ENCODE assay signal across 22 cellular contexts in the genomic region with DNA sequence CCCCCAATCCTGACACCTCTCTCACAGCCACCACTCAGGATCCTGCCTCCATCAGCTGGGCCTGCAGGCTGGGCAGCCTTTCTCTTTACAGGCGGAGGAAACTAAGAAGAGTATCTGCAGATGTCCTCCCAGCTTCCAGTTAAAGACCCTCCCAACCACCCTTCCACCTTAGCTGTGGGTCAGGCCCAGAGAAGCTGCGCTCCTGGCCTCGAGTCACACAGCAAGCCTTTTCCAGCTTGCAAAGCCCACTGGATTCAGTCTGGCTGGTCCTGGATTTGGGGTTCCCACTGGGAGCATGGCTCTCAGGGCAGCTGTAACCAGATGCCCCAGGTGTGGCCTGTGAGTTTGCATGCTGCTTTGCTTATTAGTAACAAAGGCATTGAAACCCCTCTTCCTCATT. TPM values are rescaled to one million over a fixed set of nuclear protein-coding genes. Genes with fewer than 3 reads are reported as not detected.
A peak's percentile ranks its signal among the peaks of the same experiment; 100 is the strongest.
DNase-seq lines count a peak whose midpoint lies in the region; ATAC-seq, FAIRE-seq and TF ChIP-seq lines count a peak whose summit lies in the region.
"Had no signal": no experiment of that assay in that cellular context is flagged by ENCODE, and none has a peak within 500 bp of the region (broad histone marks: within the 10 kb centered on the region; RNA-seq: fewer than 3 reads in every experiment).

No MANE protein-coding gene starts in this region.

- H3K27me3 Mint-ChIP-seq in naive thymus-derived CD4-positive, alpha-beta T cell = peaks cover 0 to 2% (median 0%) of the 10 kb centered on the region in 5 donors
- H3K27me3 Mint-ChIP-seq: activated T-helper 17 cell treated with anti-CD3 and anti-CD28 coated beads, Interleukin-2, amount 50 U/mL, for 72 hours had no signal

- peak overlapping the region in 7 of 10 donors; percentile 24 to 83 (median 52) for H3K4me3 Mint-ChIP-seq in naive thymus-derived CD4-positive, alpha-beta T cell

- TF ChIP-seq EP300 in K562 (IDR thresholded peaks at IDR 0.05; ENCODE audit: low read length) (no peak), upper lobe of left lung (IDR thresholded peaks at IDR 0.05) (no peak)

- CTCF ChIA-PET in K562 (lab: Yijun Ruan, JAX; ENCODE audit: low intra/inter-chr PET ratio) = interaction anchor here (0.6 kb wide), 1 partner anchor 175 kb away, joined by 5 read pairs; no protein-coding TSS in a partner anchor
- CTCF ChIA-PET in naive thymus-derived CD4-positive, alpha-beta T cell (lab: Charles Lee) = interaction anchor here (1.2 kb wide), 1 partner anchor 12 kb away, joined by 3 read pairs; no protein-coding TSS in a partner anchor

- intact Hi-C loops in K562 (cut with micrococcal nuclease) (no loop called here), body of pancreas (cut with DNase I) (no loop called here)
- intact Hi-C loops in naive thymus-derived CD4-positive, alpha-beta T cell (cut with micrococcal nuclease) = loop anchor here (2.0 kb wide), 4 partner anchors 37 to 273 kb away; a partner anchor contains a TSS

- H3K79me2 ChIP-seq in K562 (ENCODE audit: control insufficient read depth, insufficient read depth, low read length) = no peaks in the 10 kb centered on the region

- POLR2A ChIA-PET in K562 (lab: Yijun Ruan, JAX) = interaction anchor here (0.6 to 0.9 kb wide), 5 partner anchors 10 to 438 kb away, joined by 3 to 5 read pairs (median 3); a partner anchor contains a TSS
- POLR2A ChIA-PET in naive thymus-derived CD4-positive, alpha-beta T cell (lab: Charles Lee) = interaction anchor here (0.6 to 1.6 kb wide), 4 partner anchors 10 to 59 kb away, joined by 3 to 4 read pairs (median 4); a partner anchor contains a TSS

- H4K20me1 ChIP-seq in K562 (replicated peaks; ENCODE audit: control insufficient read depth, insufficient read depth, low read length) = no peaks in the 10 kb centered on the region; the same call in 1 of the 2 replicates

- TF ChIP-seq POLR2A in K562 (conservative IDR thresholded peaks at IDR 0.05) = no peak
- no peak for TF ChIP-seq POLR2A in upper lobe of left lung (IDR thresholded peaks at IDR 0.05)
- TF ChIP-seq POLR2A in body of pancreas (IDR thresholded peaks at IDR 0.05) = no peak

- H3K9me1 ChIP-seq in K562 (ENCODE audit: control insufficient read depth, insufficient read depth, low read length) = no peaks in the 10 kb centered on the region

- H3K4me3 ChIP-seq in K562 = no peak overlapping the region
- no peak overlapping the region for H3K4me3 ChIP-seq in naive thymus-derived CD4-positive, alpha-beta T cell (ENCODE audit: low read length)
- no peak overlapping the region for H3K4me3 ChIP-seq in upper lobe of left lung
- no peak overlapping the region for H3K4me3 ChIP-seq in body of pancreas
- H3K4me3 ChIP-seq: cardiac muscle cell had no signal

- in situ Hi-C loops in K562 (cut with MboI) = no loop called here

- H3K9me3 ChIP-seq in K562 (replicated peaks; ENCODE audit: control insufficient read depth, insufficient read depth, low read depth, low read length) (no peaks in the 10 kb centered on the region), upper lobe of left lung (no peaks in the 10 kb centered on the region), body of pancreas (no peaks in the 10 kb centered on the region)
- no peaks in the 10 kb centered on the region for H3K9me3 ChIP-seq in naive thymus-derived CD4-positive, alpha-beta T cell (ENCODE audit: control insufficient read depth in 2 of 3, low read length in 3 of 3)

- H2AFZ ChIP-seq in K562 (ENCODE audit: low read depth, low read length) = 0 out of 2 replicates have a peak overlapping the region, but pooled peaks have one; percentile 11

- H3K36me3 ChIP-seq in K562 (ENCODE audit: control insufficient read depth, insufficient read depth, low read length) (no peaks in the 10 kb centered on the region), upper lobe of left lung (no peaks in the 10 kb centered on the region), body of pancreas (replicated peaks in 1 of 2; ENCODE audit: insufficient read depth in 1 of 2, low read depth in 2 of 2) (no peaks in the 10 kb centered on the region)
- no peaks in the 10 kb centered on the region for H3K36me3 ChIP-seq in naive thymus-derived CD4-positive, alpha-beta T cell (ENCODE audit: control insufficient read depth in 2 of 3, insufficient read depth in 3 of 3, low read length in 3 of 3)
- H3K36me3 ChIP-seq: cardiac muscle cell had no signal

- DNase-seq in NCI-H748 (lab: John Stamatoyannopoulos, UW; ENCODE audit: unreplicated experiment) = peak; percentile 73
- no peak for DNase-seq in NCI-H748 treated with DMSO at 0.1 percent for 48 hours (lab: John Stamatoyannopoulos, UW)
- no peak for DNase-seq in K562 (ENCODE audit: extremely low read depth in 1 of 4, low spot score in 3 of 4)
- DNase-seq in naive thymus-derived CD4-positive, alpha-beta T cell = no peak
- no peak for DNase-seq in upper lobe of left lung
- DNase-seq in body of pancreas = no peak
- no peak for DNase-seq in NCI-H2029 treated with DMSO at 0.1 percent for 48 hours (lab: John Stamatoyannopoulos, UW)
- DNase-seq in NCI-H2227 treated with DMSO at 0.1 percent for 48 hours (lab: John Stamatoyannopoulos, UW) = no peak
- DNase-seq: DMS153; head of caudate nucleus; immature natural killer cell; NCI-H1048; right cardiac atrium; stimulated activated naive CD8-positive, alpha-beta T cell treated with anti-CD3 and anti-CD28 coated beads, Interleukin-15, Interleukin-2, amounts not matched to agents 100 U/mL and 50 U/mL, for 24 hours; T-helper 9 cell had no signal

- ATAC-seq in K562 = no peak
- ATAC-seq in naive thymus-derived CD4-positive, alpha-beta T cell = no peak
- ATAC-seq in upper lobe of left lung (ENCODE audit: low FRiP score in 2 of 2) = no peak
- ATAC-seq in body of pancreas = no peak
- ATAC-seq: activated T-helper 17 cell treated with anti-CD3 and anti-CD28 coated beads, Interleukin-2, amount 50 U/mL, for 72 hours; right cardiac atrium; stimulated activated naive CD8-positive, alpha-beta T cell treated with anti-CD3 and anti-CD28 coated beads, Interleukin-15, Interleukin-2, amounts not matched to agents 100 U/mL and 50 U/mL, for 24 hours had no signal

- peak overlapping the region in 8 of 9 donors; percentile 48 to 87 (median 78) for H3K27ac Mint-ChIP-seq in naive thymus-derived CD4-positive, alpha-beta T cell
- H3K27ac Mint-ChIP-seq: activated T-helper 17 cell treated with anti-CD3 and anti-CD28 coated beads, Interleukin-2, amount 50 U/mL, for 72 hours had no signal

- peaks cover 14 to 31% (median 25%) of the 10 kb centered on the region in 7 donors for H3K4me1 Mint-ChIP-seq in naive thymus-derived CD4-positive, alpha-beta T cell

- WGBS in K562 (ENCODE audit: insufficient coverage, low coverage, missing lambda C conversion rate) = 80% methylated on average over 3 of the region's 3 CpGs
- WGBS in upper lobe of left lung, 2 donors = 93 to 97% methylated on average over 3 of the region's 3 CpGs
- WGBS in body of pancreas, 2 donors = 77 to 100% methylated on average over 1 to 3 of the region's 3 CpGs

- peaks cover 49 to 74% of the 10 kb centered on the region in 2 experiments for H3K4me1 ChIP-seq in K562 (replicated peaks in 1 of 2; ENCODE audit: control insufficient read depth in 2 of 2, insufficient read depth in 2 of 2, low read length in 2 of 2)
- peaks cover 13 to 14% of the 10 kb centered on the region in 2 donors for H3K4me1 ChIP-seq in naive thymus-derived CD4-positive, alpha-beta T cell (ENCODE audit: control insufficient read depth in 2 of 2, insufficient read depth in 2 of 2, low read length in 2 of 2)
- H3K4me1 ChIP-seq in upper lobe of left lung = peaks cover 10 to 19% (median 14%) of the 10 kb centered on the region in 4 donors
- H3K4me1 ChIP-seq in body of pancreas = peaks cover 37% of the 10 kb centered on the region

- no peak for TF ChIP-seq RAD21 in K562 (CRISPR knock-in tag; conservative IDR thresholded peaks at IDR 0.05 in 1 of 2, IDR thresholded peaks at IDR 0.05 in 1 of 2)

- no peaks in the 10 kb centered on the region for H3K36me3 Mint-ChIP-seq in naive thymus-derived CD4-positive, alpha-beta T cell
- H3K36me3 Mint-ChIP-seq: immature natural killer cell had no signal

- peak overlapping the region; percentile 55; the same call in 1 of the 3 replicates for H3K27ac ChIP-seq in K562 (ENCODE audit: extremely low read depth, low read depth, low read length)
- H3K27ac ChIP-seq in naive thymus-derived CD4-positive, alpha-beta T cell (ENCODE audit: low read depth, low read length) = peak overlapping the region; percentile 71
- H3K27ac ChIP-seq in upper lobe of left lung = peak overlapping the region in 3 of 4 donors; percentile 78 to 86 (median 82)
- H3K27ac ChIP-seq in body of pancreas = peak overlapping the region in 2 of 4 donors; percentile 60 to 65
- H3K27ac ChIP-seq: 22Rv1, cardiac muscle cell, KMS-11 had no signal

- no peak for FAIRE-seq in K562 (lab: Jason Lieb, UNC)
- FAIRE-seq: GM12892 had no signal

- peak overlapping the region; percentile 60 to 81; a peak in 2 of 4 replicates for H3K9ac ChIP-seq in K562 (ENCODE audit: insufficient read depth in 1 of 2, low read depth in 2 of 2, low read length in 2 of 2)
- H3K9ac ChIP-seq: KMS-11 had no signal

- TF ChIP-seq CTCF in K562 (IDR thresholded peaks at IDR 0.05 in 2 of 3, conservative IDR thresholded peaks at IDR 0.05 in 1 of 3; ENCODE audit: insufficient read depth in 2 of 3, low read depth in 1 of 3, low read length in 3 of 3) (no peak), upper lobe of left lung (IDR thresholded peaks at IDR 0.05) (no peak), body of pancreas (IDR thresholded peaks at IDR 0.05) (no peak)

- H3K4me2 ChIP-seq in K562 (ENCODE audit: insufficient read depth, low read length) = no peak overlapping the region; the same call in 1 of the 2 replicates
- H3K4me2 ChIP-seq: KMS-11 had no signal

- peaks cover 0 to 1% (median 0%) of the 10 kb centered on the region in 11 donors for H3K9me3 Mint-ChIP-seq in naive thymus-derived CD4-positive, alpha-beta T cell
- H3K9me3 Mint-ChIP-seq: activated T-helper 17 cell treated with anti-CD3 and anti-CD28 coated beads, Interleukin-2, amount 50 U/mL, for 72 hours; immature natural killer cell had no signal

- H3K27me3 ChIP-seq in K562 (ENCODE audit: control insufficient read depth in 2 of 2, insufficient read depth in 2 of 2, low read length in 2 of 2) = no peaks in the 10 kb centered on the region
- no peaks in the 10 kb centered on the region for H3K27me3 ChIP-seq in naive thymus-derived CD4-positive, alpha-beta T cell (ENCODE audit: control insufficient read depth in 2 of 2, insufficient read depth in 2 of 2, low read length in 2 of 2)
- H3K27me3 ChIP-seq in upper lobe of left lung = no peaks in the 10 kb centered on the region
- H3K27me3 ChIP-seq in body of pancreas = no peaks in the 10 kb centered on the region
- H3K27me3 ChIP-seq: cardiac muscle cell had no signal

- no TSS peak for BruUV-seq in K562 (replicated peaks; lab: Mats Ljungman, UMichigan)

RNA-seq across cellular contexts. Expression of a gene that starts 19.9 kb away (rescaled TPM):
- 4.1 and 12.8 TPM in 2 replicates for total RNA-seq in K562 (2011; cell fraction: chromatin; rRNA removed; ENCODE audit: low replicate concordance)
- 7.4 and 7.5 TPM in 2 replicates for total RNA-seq in K562 (2011; cell fraction: nucleolus; rRNA removed)
- total RNA-seq in K562 (2011; cell fraction: nucleoplasm; rRNA removed) = 4.4 and 4.6 TPM in 2 replicates
- total RNA-seq in K562 (2014; rRNA removed) (1.6 and 1.8 TPM in 2 replicates), K562 (2014; rRNA removed; fragmentation: Illumina TruSeq; extraction: Trizol) (0.64 and 0.76 TPM in 2 replicates), K562 (2015; rRNA removed; fragmentation: Illumina TruSeq; extraction: Trizol) (0.72 and 0.79 TPM in 2 replicates), K562 (2021) (3.8 and 4.1 TPM in 2 replicates), upper lobe of left lung (under 1 TPM in 5 of 6 donors, not detected in 1; 0.44 to 0.89 (median 0.60) TPM), body of pancreas (1 to 10 TPM; 1.8 to 4.0 TPM)
- polyA plus RNA-seq in K562 (2011; rRNA removed) (0.79 and 1.7 TPM in 2 replicates), K562 (2014; fragmentation: Illumina TruSeq; extraction: Trizol) (3.5 and 3.8 TPM in 2 replicates), K562 (2014; fragmentation: Nextera tagmentation; extraction: Ambion mirVana) (under 1 TPM; 0.07 to 0.27 TPM), K562 (2014; rRNA removed) (3.4 and 3.7 TPM in 2 replicates)
- 1.1 and 1.3 TPM in 2 replicates for polyA plus RNA-seq in K562 (2011; cell fraction: cytosol; rRNA removed)
- 6.3 and 9.8 TPM in 2 replicates for polyA plus RNA-seq in K562 (2011; cell fraction: nucleus; rRNA removed)
- 2.5 and 4.6 TPM in 2 replicates for polyA plus RNA-seq in K562 (2012)
- polyA minus RNA-seq in K562 (2011; rRNA and poly(A)+ RNA removed) = 0.42 and 0.49 TPM in 2 replicates
- polyA minus RNA-seq in K562 (2011; cell fraction: cytosol; rRNA and poly(A)+ RNA removed) = 1.0 TPM in 2 replicates
- 3.6 and 3.7 TPM in 2 replicates for polyA minus RNA-seq in K562 (2011; cell fraction: nucleus; rRNA and poly(A)+ RNA removed)
- total RNA-seq in naive thymus-derived CD4-positive, alpha-beta T cell = under 1 TPM; 0.13 to 0.97 (median 0.24) TPM
- under 1 TPM in 1 of 2 donors, not detected in 1; 0.10 TPM for polyA plus RNA-seq in naive thymus-derived CD4-positive, alpha-beta T cell
- total RNA-seq: lung microvascular endothelial cell had no signal
- polyA plus RNA-seq: immature natural killer cell, neural cell had no signal

RNA-seq across cellular contexts. Expression of a gene that starts 58.7 kb away (rescaled TPM):
- 0.37 TPM in 1 of 2 replicates, not detected in the other for total RNA-seq in K562 (2011; cell fraction: chromatin; rRNA removed; ENCODE audit: low replicate concordance)
- total RNA-seq in K562 (2011; cell fraction: nucleolus; rRNA removed) = 0.92 and 1.0 TPM in 2 replicates
- total RNA-seq in K562 (2011; cell fraction: nucleoplasm; rRNA removed) = 0.51 TPM in 1 of 2 replicates, not detected in the other
- total RNA-seq in K562 (2014; rRNA removed) (0.36 and 0.69 TPM in 2 replicates), K562 (2014; rRNA removed; fragmentation: Illumina TruSeq; extraction: Trizol) (0.11 TPM in 1 of 2 replicates, not detected in the other), K562 (2015; rRNA removed; fragmentation: Illumina TruSeq; extraction: Trizol) (0.11 TPM in 1 of 2 replicates, not detected in the other), K562 (2021) (0.89 and 1.2 TPM in 2 replicates), upper lobe of left lung (10 to 100 TPM in 5 of 6 donors, 1 to 10 TPM in 1; 8.4 to 36.5 (median 19.8) TPM), body of pancreas (100 to 1,000 TPM; 180 to 465 TPM)
- polyA plus RNA-seq in K562 (2011; rRNA removed) (0.07 and 0.17 TPM in 2 replicates), K562 (2014; fragmentation: Illumina TruSeq; extraction: Trizol) (0.12 TPM in 1 of 2 replicates, not detected in the other), K562 (2014; fragmentation: Nextera tagmentation; extraction: Ambion mirVana) (not detected), K562 (2014; rRNA removed) (0.23 and 0.48 TPM in 2 replicates)
- polyA plus RNA-seq in K562 (2011; cell fraction: cytosol; rRNA removed) = 0.04 and 1.2 TPM in 2 replicates
- 0.08 and 0.85 TPM in 2 replicates for polyA plus RNA-seq in K562 (2011; cell fraction: nucleus; rRNA removed)
- polyA plus RNA-seq in K562 (2012) = 0.51 and 1.2 TPM in 2 replicates
- not detected in 2 replicates for polyA minus RNA-seq in K562 (2011; rRNA and poly(A)+ RNA removed)
- polyA minus RNA-seq in K562 (2011; cell fraction: cytosol; rRNA and poly(A)+ RNA removed) = not detected in 2 replicates
- polyA minus RNA-seq in K562 (2011; cell fraction: nucleus; rRNA and poly(A)+ RNA removed) = 0.44 and 0.54 TPM in 2 replicates
- total RNA-seq in naive thymus-derived CD4-positive, alpha-beta T cell = 10 to 100 TPM; 20.5 to 42.8 (median 21.5) TPM
- polyA plus RNA-seq in naive thymus-derived CD4-positive, alpha-beta T cell = 10 to 100 TPM; 28.9 to 37.9 TPM

Comparison
In these comparisons a context has a peak if more than half of its experiments do, and no peak if none do; other contexts are left out.
1. RNA of a gene that starts 58.7 kb away (total RNA-seq): 180 to 465 TPM in body of pancreas, 20.5 to 42.8 TPM in naive thymus-derived CD4-positive, alpha-beta T cell and 8.4 to 36.5 TPM in upper lobe of left lung; 0.11 to 1.2 TPM in K562; every median in the first group is over 4 times any median in the second.
2. intact Hi-C loops: an anchor here in naive thymus-derived CD4-positive, alpha-beta T cell (2.0 kb wide); none called in K562 and body of pancreas.